Comparison of ENCODE assay signal across 8 cellular contexts in the genomic region with DNA sequence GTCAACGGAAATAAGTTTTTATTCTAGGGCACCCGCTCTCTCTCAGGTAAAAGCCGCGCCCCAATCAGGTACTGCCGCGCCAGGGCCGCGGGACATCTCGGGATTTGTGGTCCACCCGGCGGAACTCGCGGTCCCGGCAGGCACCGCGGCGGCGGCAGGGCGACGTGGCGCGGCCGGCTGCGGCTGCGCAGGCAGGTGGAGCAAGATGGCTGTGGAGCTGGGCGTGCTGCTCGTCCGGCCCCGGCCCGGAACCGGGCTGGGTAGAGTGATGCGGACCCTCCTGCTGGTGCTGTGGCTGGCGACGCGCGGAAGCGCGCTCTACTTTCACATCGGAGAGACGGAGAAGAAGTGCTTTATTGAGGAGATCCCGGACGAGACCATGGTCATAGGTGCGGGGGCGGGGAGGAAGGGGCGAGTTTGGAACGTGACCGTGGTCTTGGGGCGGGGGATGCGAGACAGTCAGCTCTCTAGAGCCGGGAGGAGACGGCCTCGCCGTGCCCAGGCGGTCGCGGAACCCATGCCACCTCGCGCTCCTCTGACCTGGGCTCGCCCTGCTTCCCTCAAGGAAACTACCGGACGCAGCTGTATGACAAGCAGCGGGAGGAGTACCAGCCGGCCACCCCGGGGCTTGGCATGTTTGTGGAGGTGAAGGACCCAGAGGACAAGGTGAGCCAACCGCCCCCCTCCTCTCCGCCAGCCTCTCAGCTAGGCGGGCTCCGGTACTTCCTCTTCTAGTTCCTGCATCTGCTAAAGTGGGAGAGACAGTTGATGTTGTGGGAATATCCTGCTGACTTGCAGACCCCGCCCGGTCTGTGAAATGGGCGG. TPM values are rescaled to one million over a fixed set of nuclear protein-coding genes. Genes with fewer than 3 reads are reported as not detected.
DNase-seq lines count a peak whose midpoint lies in the region; ATAC-seq, FAIRE-seq and TF ChIP-seq lines count a peak whose summit lies in the region.

A gene (plus strand): TSS at position 194 of the 825 bp plus-strand sequence. CDS start 12 bp downstream, at position 206.

- peak; percentile 79 for DNase-seq in ACHN
- peak; percentile 77 for DNase-seq in NCI-H2196 treated with DMSO at 0.1 percent for 48 hours (lab: John Stamatoyannopoulos, UW; ENCODE audit: unreplicated experiment)
- DNase-seq in activated CD4-positive, alpha-beta T cell treated with anti-CD3 and anti-CD28 coated beads for 24 hours (ENCODE audit: low read depth in 2 of 2) = peak; percentile 77 to 83
- DNase-seq in cerebellum (ENCODE audit: low spot score) = peak; percentile 92
- peak; percentile 94 for DNase-seq in kidney
- peak; percentile 77 to 83 for DNase-seq in stimulated activated CD4-positive, alpha-beta T cell treated with anti-CD3 and anti-CD28 coated beads, Interleukin-15, amount 100 ng/mL, for 1 hour (ENCODE audit: low read depth in 1 of 2, low spot score in 1 of 2)

- peak; percentile 17 for TF ChIP-seq CTCF in kidney (IDR thresholded peaks at IDR 0.05; ENCODE audit: borderline replicate concordance, extremely low read depth, insufficient read depth)

- H3K36me3 ChIP-seq in kidney (ENCODE audit: control insufficient read depth in 1 of 2, insufficient read depth in 2 of 2, low read length in 2 of 2) = peaks cover 24 to 33% of the 10 kb centered on the region in 2 donors

- intact Hi-C loops in kidney (cut with DNase I) = no loop called here

- H3K4me1 ChIP-seq in kidney (ENCODE audit: control insufficient read depth in 1 of 2, insufficient read depth in 1 of 2, low read depth in 1 of 2, low read length in 2 of 2) = peaks cover 0 to 6% of the 10 kb centered on the region in 2 donors

- ATAC-seq in HG03064 (IDR thresholded peaks at IDR 0.05; ENCODE audit: low read depth, unreplicated experiment) = peak; percentile 94

- FAIRE-seq in kidney (lab: Jason Lieb, UNC) = no peak

- TF ChIP-seq POLR2A in GM18526 (IDR thresholded peaks at IDR 0.05; ENCODE audit: extremely low read depth, insufficient read length) = peak; percentile 96

- H3K27ac ChIP-seq in kidney (ENCODE audit: low read depth in 2 of 2, low read length in 2 of 2) = peak within 1 kb of the TSS in 1 of 2 donors; percentile 75

- in situ Hi-C loops in ACHN (cut with HindIII; ENCODE audit: low pct_ligation_motif_present, low pct_unique_long_range_greater_than_20kb, low sequenced_read_pairs) = no loop called here

- peak within 1 kb of the TSS; percentile 84 to 95 for H3K9ac ChIP-seq in kidney (ENCODE audit: low read length in 2 of 2)

- H3K4me3 ChIP-seq in kidney (ENCODE audit: low read length in 2 of 2) = peak within 1 kb of the TSS; percentile 84 to 97

- H3K9me3 ChIP-seq in kidney (ENCODE audit: control insufficient read depth in 1 of 2, low read length in 2 of 2) = no peaks in the 10 kb centered on the region

RNA-seq across cellular contexts. Expression of the gene that starts here (rescaled TPM):
- 20.1 TPM for total RNA-seq in cerebellum
- total RNA-seq in kidney = 168 TPM
- 214 TPM for polyA plus RNA-seq in kidney (ENCODE audit: insufficient read depth, low read depth, low replicate concordance)
